2 cellular contexts compared by ENCODE assay signal in the genomic region with DNA sequence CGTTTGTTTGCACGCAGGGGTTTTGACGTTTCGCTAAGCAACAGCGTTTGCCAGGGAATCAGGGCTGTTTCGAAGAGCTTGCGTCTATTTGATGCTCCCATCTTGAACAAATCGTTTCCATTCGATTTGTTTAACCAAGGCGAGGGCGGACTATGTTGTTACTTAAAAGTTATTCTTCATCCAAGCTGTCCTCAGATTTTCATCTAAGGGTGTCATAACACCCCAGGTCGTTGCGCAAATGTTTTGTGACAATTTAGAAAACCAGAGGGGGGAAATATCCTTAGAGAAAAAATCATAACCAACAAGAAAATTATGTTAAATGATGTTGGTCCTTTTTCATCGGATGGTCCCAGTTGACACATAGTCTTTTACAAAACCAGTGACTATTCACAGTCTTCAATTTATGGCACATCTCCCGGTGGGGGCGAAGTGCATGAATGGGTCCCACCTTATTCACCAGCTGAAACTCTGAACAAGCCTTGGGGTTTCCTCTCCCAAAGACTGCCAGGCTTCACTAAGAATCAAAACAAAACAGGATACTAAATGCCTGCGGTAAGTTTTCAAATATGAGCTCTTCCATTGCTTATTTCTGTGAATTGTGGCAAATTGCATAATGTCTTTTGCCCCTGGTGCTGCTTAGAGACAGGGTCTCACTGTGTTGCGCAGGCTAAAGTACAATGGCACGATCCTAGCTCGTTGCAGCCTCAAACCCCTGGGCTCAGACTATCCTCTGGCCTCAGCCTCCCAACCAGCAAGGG.
TF ChIP-seq lines count a peak whose summit lies in the region.

No MANE protein-coding gene starts in this region.

TF ChIP-seq in A549, 52 proteins besides CTCF, POLR2A, EP300 and RAD21:
- TF ChIP-seq CHD4 (IDR thresholded peaks at IDR 0.05; ENCODE audit: borderline replicate concordance) (no peak), CEBPB (IDR thresholded peaks at IDR 0.05) (peak in 1 of 2 experiments; percentile 26; a peak in 1 of 4 replicates)

TF ChIP-seq in IMR-90, 13 proteins besides CTCF, POLR2A, EP300 and RAD21:
- TF ChIP-seq CEBPB (IDR thresholded peaks at IDR 0.05; ENCODE audit: low read depth, low read length), result peak; percentile 27; the same call in 1 of the 2 replicates
- no peak for TF ChIP-seq MAFK (IDR thresholded peaks at IDR 0.05; ENCODE audit: low read depth, low read length)
- no peak for TF ChIP-seq BHLHE40 (IDR thresholded peaks at IDR 0.05; ENCODE audit: low read depth, low read length)
- TF ChIP-seq, protein P1, sequence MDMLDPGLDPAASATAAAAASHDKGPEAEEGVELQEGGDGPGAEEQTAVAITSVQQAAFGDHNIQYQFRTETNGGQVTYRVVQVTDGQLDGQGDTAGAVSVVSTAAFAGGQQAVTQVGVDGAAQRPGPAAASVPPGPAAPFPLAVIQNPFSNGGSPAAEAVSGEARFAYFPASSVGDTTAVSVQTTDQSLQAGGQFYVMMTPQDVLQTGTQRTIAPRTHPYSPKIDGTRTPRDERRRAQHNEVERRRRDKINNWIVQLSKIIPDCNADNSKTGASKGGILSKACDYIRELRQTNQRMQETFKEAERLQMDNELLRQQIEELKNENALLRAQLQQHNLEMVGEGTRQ (IDR thresholded peaks at IDR 0.05; ENCODE audit: low read depth, low read length), result no peak
TF ChIP-seq in IMR-90: peak in this region for 1.
